Comparison of ENCODE assay signal across 9 cellular contexts in genomic region chr10:79221110-79222051, GRCh38.
DNase-seq lines count a peak whose midpoint lies in the region; ATAC-seq and TF ChIP-seq lines count a peak whose summit lies in the region.
"Had no signal": no experiment of that assay in that cellular context is flagged by ENCODE, and none has a peak within 500 bp of the region (broad histone marks: within the 10 kb centered on the region; RNA-seq: fewer than 3 reads in every experiment).

No MANE protein-coding gene starts in this region.

- H2AFZ ChIP-seq in mammary epithelial cell (ENCODE audit: low read depth, low read length), result no peak overlapping the region

- ATAC-seq in left ventricle myocardium superior (peak; percentile 68), GM18511 (IDR thresholded peaks at IDR 0.05; ENCODE audit: unreplicated experiment) (no peak), HG03280 (IDR thresholded peaks at IDR 0.05; ENCODE audit: unreplicated experiment) (no peak)

- H3K27me3 ChIP-seq in mammary epithelial cell (ENCODE audit: insufficient read depth, low read length), result no peaks in the 10 kb centered on the region

- CTCF ChIA-PET in mammary epithelial cell (lab: Charles Lee; ENCODE audit: low non-redundant PET), result no interaction called here

- no peak overlapping the region for H3K4me2 ChIP-seq in mammary epithelial cell (ENCODE audit: insufficient read depth, low read depth, low read length)

- H4K20me1 ChIP-seq in mammary epithelial cell (ENCODE audit: insufficient read depth, low read length), result no peaks in the 10 kb centered on the region

- H3K79me2 ChIP-seq in mammary epithelial cell (ENCODE audit: insufficient read depth, low read length), result no peaks in the 10 kb centered on the region

- TF ChIP-seq CTCF in astrocyte of the spinal cord (IDR thresholded peaks at IDR 0.05; ENCODE audit: low read depth, low read length) (no peak), mammary epithelial cell (conservative IDR thresholded peaks at IDR 0.05 in 1 of 2, IDR thresholded peaks at IDR 0.05 in 1 of 2; ENCODE audit: extremely low read depth in 1 of 2, insufficient read depth in 1 of 2, low read depth in 1 of 2, low read length in 2 of 2) (no peak)

- dilution Hi-C loops in mammary epithelial cell (cut with HindIII; ENCODE audit: low sequenced_read_pairs), result no loop called here

- BruUV-seq in mammary epithelial cell (replicated peaks; lab: Mats Ljungman, UMichigan), result no TSS peak

- in situ Hi-C loops in G401 (cut with HindIII; ENCODE audit: low sequenced_read_pairs), result no loop called here
- in situ Hi-C loops in astrocyte of the spinal cord (cut with HindIII; ENCODE audit: low sequenced_read_pairs), result no loop called here
- in situ Hi-C loops in mammary epithelial cell (cut with MboI; ENCODE audit: low sequenced_read_pairs in 2 of 2), result no loop called here

- H3K4me3 ChIP-seq in astrocyte of the spinal cord (ENCODE audit: low read depth, low read length) (no peak overlapping the region), mammary epithelial cell (replicated peaks in 1 of 3; ENCODE audit: insufficient read depth in 1 of 3, low read depth in 2 of 3, low read length in 3 of 3) (no peak overlapping the region)

- DNase-seq in G401 (ENCODE audit: low spot score), result peak; percentile 87
- DNase-seq in astrocyte of the spinal cord (ENCODE audit: low read depth, low spot score), result peak; percentile 76
- peak; percentile 92 for DNase-seq in left ventricle myocardium superior
- DNase-seq in pons (ENCODE audit: low spot score), result peak; percentile 74
- no peak for DNase-seq in 8988T
- no peak for DNase-seq in mammary epithelial cell
- DNase-seq: DMS79 had no signal

- intact Hi-C loops in left ventricle myocardium superior (cut with micrococcal nuclease), result loop anchor here (10.0 kb wide), 1 partner anchor 53 kb away; no protein-coding TSS in a partner anchor
- intact Hi-C loops in mammary epithelial cell (cut with micrococcal nuclease), result no loop called here

- H3K4me1 ChIP-seq in mammary epithelial cell (ENCODE audit: insufficient read depth, low read length), result peaks cover 12% of the 10 kb centered on the region

- H3K27ac ChIP-seq in mammary epithelial cell (ENCODE audit: insufficient read depth, low read depth, low read length), result no peak overlapping the region

- H3K9me3 ChIP-seq in mammary epithelial cell (replicated peaks; ENCODE audit: insufficient read depth, low read length), result no peaks in the 10 kb centered on the region

- 43% methylated on average over 32 of the region's 38 CpGs for WGBS in mammary epithelial cell (ENCODE audit: low coverage, missing lambda C conversion rate)

- no peaks in the 10 kb centered on the region for H3K36me3 ChIP-seq in mammary epithelial cell (ENCODE audit: insufficient read depth, low read length)

- no peak overlapping the region for H3K9ac ChIP-seq in mammary epithelial cell (ENCODE audit: insufficient read depth, low read length)

Comparison
In these comparisons a context has a peak if more than half of its experiments do, and no peak if none do; other contexts are left out.
1. DNase-seq: peak in G401 (single experiment), astrocyte of the spinal cord (single experiment), left ventricle myocardium superior (single experiment) and pons (single experiment); none in 8988T (single experiment) and mammary epithelial cell (single experiment).